ENCODE assay signal across 8 cellular contexts in genomic region chr3:130111185-130111864, GRCh38. TPM values are rescaled to one million over a fixed set of nuclear protein-coding genes. Genes with fewer than 3 reads are reported as not detected.
DNase-seq lines count a peak whose midpoint lies in the region; ATAC-seq lines count a peak whose summit lies in the region.

No MANE protein-coding gene starts in this region.

- H3K27me3 Mint-ChIP-seq in activated CD4-positive, alpha-beta T cell treated with anti-CD3 and anti-CD28 coated beads, Interleukin-2, amount 10 ng/mL, durations not matched to agents 7 days and 5 days: no peaks in the 10 kb centered on the region

- H3K9me3 Mint-ChIP-seq in activated CD4-positive, alpha-beta T cell treated with anti-CD3 and anti-CD28 coated beads, Interleukin-2, amount 10 ng/mL, durations not matched to agents 7 days and 5 days: no peaks in the 10 kb centered on the region

- H3K4me1 ChIP-seq in BLaER1: peaks cover 35% of the 10 kb centered on the region

- peaks cover 26% of the 10 kb centered on the region for H3K4me1 Mint-ChIP-seq in activated CD4-positive, alpha-beta T cell treated with anti-CD3 and anti-CD28 coated beads, Interleukin-2, amount 10 ng/mL, durations not matched to agents 7 days and 5 days

- H4K20me1 ChIP-seq in BLaER1: no peaks in the 10 kb centered on the region

- peak; percentile 99 for ATAC-seq in GM19328 (IDR thresholded peaks at IDR 0.05; ENCODE audit: unreplicated experiment)
- peak; percentile 89 for ATAC-seq in HG03469 (IDR thresholded peaks at IDR 0.05; ENCODE audit: unreplicated experiment)
- peak; percentile 100 for ATAC-seq in left lobe of liver

- DNase-seq in NCI-H526 (lab: John Stamatoyannopoulos, UW): peak; percentile 97 to 99
- peak; percentile 99 for DNase-seq in activated CD4-positive, alpha-beta T cell treated with anti-CD3 and anti-CD28 coated beads, Interleukin-2, amount 10 ng/mL, durations not matched to agents 7 days and 5 days
- DNase-seq in cortex of kidney (lab: John Stamatoyannopoulos, UW): peak; percentile 76
- peak; percentile 100 for DNase-seq in left lobe of liver (ENCODE audit: low spot score)
- DNase-seq in stimulated activated CD4-positive, alpha-beta T cell treated with anti-CD3 and anti-CD28 coated beads, Interleukin-2, amount 100 ng/mL, for 24 hours: peak; percentile 99

- peak overlapping the region; percentile 83 for H3K9ac ChIP-seq in BLaER1

- POLR2A ChIA-PET in activated CD4-positive, alpha-beta T cell treated with anti-CD3 and anti-CD28 coated beads, Interleukin-2, amount 10 ng/mL, durations not matched to agents 7 days and 5 days (lab: Charles Lee): no interaction called here

- H3K27ac ChIP-seq in BLaER1: peak overlapping the region; percentile 82

- no peaks in the 10 kb centered on the region for H3K36me3 Mint-ChIP-seq in activated CD4-positive, alpha-beta T cell treated with anti-CD3 and anti-CD28 coated beads, Interleukin-2, amount 10 ng/mL, durations not matched to agents 7 days and 5 days (ENCODE audit: low read depth)

- H3K27ac Mint-ChIP-seq in activated CD4-positive, alpha-beta T cell treated with anti-CD3 and anti-CD28 coated beads, Interleukin-2, amount 10 ng/mL, durations not matched to agents 7 days and 5 days: peak overlapping the region; percentile 100

- no peaks in the 10 kb centered on the region for H3K9me3 ChIP-seq in BLaER1

- H3K4me2 ChIP-seq in BLaER1: peak overlapping the region; percentile 83

- no peaks in the 10 kb centered on the region for H3K36me3 ChIP-seq in BLaER1

- CTCF ChIA-PET in activated CD4-positive, alpha-beta T cell treated with anti-CD3 and anti-CD28 coated beads, Interleukin-2, amount 10 ng/mL, durations not matched to agents 7 days and 5 days (lab: Charles Lee): interaction anchor here (1.4 kb wide), 1 partner anchor 14 kb away, joined by 4 read pairs; no protein-coding TSS in a partner anchor

- no peaks in the 10 kb centered on the region for H3K27me3 ChIP-seq in BLaER1

- peak overlapping the region; percentile 82 for H3K4me3 ChIP-seq in BLaER1

- peak overlapping the region; percentile 93 for H3K4me3 Mint-ChIP-seq in activated CD4-positive, alpha-beta T cell treated with anti-CD3 and anti-CD28 coated beads, Interleukin-2, amount 10 ng/mL, durations not matched to agents 7 days and 5 days

RNA-seq across cellular contexts. Expression of gene ALG1L2, which starts 29.7 kb away (rescaled TPM):
- total RNA-seq in activated CD4-positive, alpha-beta T cell treated with anti-CD3 and anti-CD28 coated beads, Interleukin-2, amount 10 ng/mL, durations not matched to agents 7 days and 5 days: under 1 TPM; 0.42 to 0.96 TPM
- 0.78 TPM for total RNA-seq in left lobe of liver

Comparison
In these comparisons a context has a peak if more than half of its experiments do, and no peak if none do; other contexts are left out.
1. Peak in every context shown above with its lines: DNase-seq, ATAC-seq, H3K4me3 ChIP-seq and H3K27ac ChIP-seq.